7 cellular contexts compared by ENCODE assay signal in genomic region chr4:1348014-1348513, GRCh38. TPM values are rescaled to one million over a fixed set of nuclear protein-coding genes. Genes with fewer than 3 reads are reported as not detected.
DNase-seq lines count a peak whose midpoint lies in the region; ATAC-seq lines count a peak whose summit lies in the region.

No MANE protein-coding gene starts in this region.

- H3K27ac Mint-ChIP-seq in activated naive CD8-positive, alpha-beta T cell, result peak overlapping the region; percentile 91
- peak overlapping the region in 1 of 2 donors; percentile 93 for H3K27ac Mint-ChIP-seq in stimulated activated naive CD8-positive, alpha-beta T cell treated with anti-CD3 and anti-CD28 coated beads, Interleukin-15, amount 100 ng/mL, for 72 hours

- no peak for ATAC-seq in stimulated activated naive CD8-positive, alpha-beta T cell treated with anti-CD3 and anti-CD28 coated beads, Interleukin-15, amount 100 ng/mL, for 72 hours
- ATAC-seq in HG03460 (IDR thresholded peaks at IDR 0.05; ENCODE audit: unreplicated experiment), result no peak

- peak overlapping the region; percentile 71 for H3K4me3 ChIP-seq in iPS-18a (ENCODE audit: low read length)

- H3K4me1 ChIP-seq in iPS-18a (ENCODE audit: control insufficient read depth, low read depth, low read length), result peaks cover 4% of the 10 kb centered on the region

- H3K36me3 Mint-ChIP-seq in activated naive CD8-positive, alpha-beta T cell, result no peaks in the 10 kb centered on the region

- peak overlapping the region; percentile 72 for H3K9ac ChIP-seq in iPS-18a (ENCODE audit: low read length)

- no peaks in the 10 kb centered on the region for H3K27me3 ChIP-seq in iPS-18a (ENCODE audit: control insufficient read depth, insufficient read depth, low read length)

- DNase-seq in HT-29 (ENCODE audit: low spot score), result peak; percentile 33
- no peak for DNase-seq in stimulated activated naive CD8-positive, alpha-beta T cell treated with anti-CD3 and anti-CD28 coated beads, Interleukin-15, amount 100 ng/mL, for 72 hours
- DNase-seq in stimulated activated CD4-positive, alpha-beta T cell treated with anti-CD3 and anti-CD28 coated beads, Interleukin-15, amount 100 ng/mL, for 24 hours, result no peak
- no peak for DNase-seq in stimulated activated CD4-positive, alpha-beta T cell treated with anti-CD3 and anti-CD28 coated beads, Interleukin-4, amount 100 ng/mL, for 4 hours

- H3K36me3 ChIP-seq in iPS-18a (ENCODE audit: control insufficient read depth, low read depth, low read length), result peaks cover 7% of the 10 kb centered on the region

- H3K9me3 ChIP-seq in iPS-18a (ENCODE audit: control insufficient read depth, low read depth, low read length), result no peaks in the 10 kb centered on the region

- H3K4me1 Mint-ChIP-seq in activated naive CD8-positive, alpha-beta T cell (ENCODE audit: low read depth), result peaks cover 35% of the 10 kb centered on the region
- peaks cover 57% of the 10 kb centered on the region for H3K4me1 Mint-ChIP-seq in stimulated activated naive CD8-positive, alpha-beta T cell treated with anti-CD3 and anti-CD28 coated beads, Interleukin-15, amount 100 ng/mL, for 72 hours

- no peaks in the 10 kb centered on the region for H3K27me3 Mint-ChIP-seq in activated naive CD8-positive, alpha-beta T cell
- no peaks in the 10 kb centered on the region for H3K27me3 Mint-ChIP-seq in stimulated activated naive CD8-positive, alpha-beta T cell treated with anti-CD3 and anti-CD28 coated beads, Interleukin-15, amount 100 ng/mL, for 72 hours

- H3K4me3 Mint-ChIP-seq in activated naive CD8-positive, alpha-beta T cell, result peak overlapping the region; percentile 90
- peak overlapping the region; percentile 88 to 89 for H3K4me3 Mint-ChIP-seq in stimulated activated naive CD8-positive, alpha-beta T cell treated with anti-CD3 and anti-CD28 coated beads, Interleukin-15, amount 100 ng/mL, for 72 hours

- H3K27ac ChIP-seq in iPS-18a (ENCODE audit: low read length), result no peak overlapping the region

- no peaks in the 10 kb centered on the region for H3K9me3 Mint-ChIP-seq in activated naive CD8-positive, alpha-beta T cell (ENCODE audit: low read depth)
- no peaks in the 10 kb centered on the region for H3K9me3 Mint-ChIP-seq in stimulated activated naive CD8-positive, alpha-beta T cell treated with anti-CD3 and anti-CD28 coated beads, Interleukin-15, amount 100 ng/mL, for 72 hours

RNA-seq across cellular contexts. Expression of gene UVSSA, which starts 1.1 kb away (rescaled TPM):
- total RNA-seq in HT-29 (2014; rRNA removed; shearing (Covaris generic)), result 17.9 and 21.7 TPM in 2 replicates

RNA-seq across cellular contexts. Expression of gene NKX1-1, which starts 58.2 kb away (rescaled TPM):
- not detected in 2 replicates for total RNA-seq in HT-29 (2014; rRNA removed; shearing (Covaris generic))

RNA-seq across cellular contexts. Expression of gene MAEA, which starts 58.4 kb away (rescaled TPM):
- 127 and 139 TPM in 2 replicates for total RNA-seq in HT-29 (2014; rRNA removed; shearing (Covaris generic))
